In genomic region chr14:75561013-75561432, GRCh38 we compare ENCODE assay signal across 9 cellular contexts. TPM values are rescaled to one million over a fixed set of nuclear protein-coding genes. Genes with fewer than 3 reads are reported as not detected.
DNase-seq lines count a peak whose midpoint lies in the region; ATAC-seq and TF ChIP-seq lines count a peak whose summit lies in the region.
"Had no signal": no experiment of that assay in that cellular context is flagged by ENCODE, and none has a peak within 500 bp of the region (broad histone marks: within the 10 kb centered on the region; RNA-seq: fewer than 3 reads in every experiment).

No MANE protein-coding gene starts in this region.

- TF ChIP-seq EP300 in ovary (IDR thresholded peaks at IDR 0.05), result no peak

- no peak for ATAC-seq in GM21737 (IDR thresholded peaks at IDR 0.05; ENCODE audit: unreplicated experiment)

- WGBS in ovary, 3 donors, result 0 to 2% (median 1%) methylated on average over 6 of the region's 6 CpGs

- peak; percentile 71 to 76 for DNase-seq in NCI-H2081 (lab: John Stamatoyannopoulos, UW)
- no peak for DNase-seq in NCI-H2081 treated with DMSO at 0.1 percent for 48 hours (lab: John Stamatoyannopoulos, UW)
- DNase-seq in HuH-7.5 (ENCODE audit: low spot score), result peak; percentile 82
- peak; percentile 7 for DNase-seq in OCI-M2 (lab: John Stamatoyannopoulos, UW; ENCODE audit: unreplicated experiment)
- peak; percentile 36 for DNase-seq in activated naive CD4-positive, alpha-beta T cell treated with anti-CD3 and anti-CD28 coated beads, Interleukin-2, amount 50 U/mL, for 16 hours
- DNase-seq in glomerular visceral epithelial cell (ENCODE audit: extremely low spot score), result peak; percentile 75
- DNase-seq in ovary, result peak; percentile 37 to 68 (median 49)

- intact Hi-C loops in ovary (cut with DNase I), result no loop called here

- no peaks in the 10 kb centered on the region for H3K9me3 ChIP-seq in ovary
- H3K9me3 ChIP-seq: BLaER1 had no signal

- TF ChIP-seq POLR2A in ovary (IDR thresholded peaks at IDR 0.05), result no peak

- H3K4me1 ChIP-seq in ovary (ENCODE audit: insufficient read depth), result no peaks in the 10 kb centered on the region

- no peaks in the 10 kb centered on the region for H3K27me3 ChIP-seq in ovary
- H3K27me3 ChIP-seq: BLaER1 had no signal

- H3K36me3 ChIP-seq in ovary, result no peaks in the 10 kb centered on the region
- H3K36me3 ChIP-seq: BLaER1 had no signal

- peak in 2 of 3 donors; percentile 34 to 51 for TF ChIP-seq CTCF in ovary (IDR thresholded peaks at IDR 0.05)

- H3K4me3 ChIP-seq in ovary, result no peak overlapping the region
- H3K4me3 ChIP-seq: BLaER1 had no signal

- H3K27ac ChIP-seq in ovary, result no peak overlapping the region
- H3K27ac ChIP-seq: BLaER1 had no signal

RNA-seq across cellular contexts. Expression of gene FLVCR2, which starts 17.4 kb away (rescaled TPM):
- 10 to 100 TPM in 1 of 7 donors, 1 to 10 TPM in 6; 1.5 to 18.4 (median 4.4) TPM for total RNA-seq in ovary
- 1 to 10 TPM; 2.1 to 7.2 TPM for polyA plus RNA-seq in ovary

RNA-seq across cellular contexts. Expression of gene BATF, which starts 38.8 kb away (rescaled TPM):
- total RNA-seq in ovary, result 1 to 10 TPM in 3 of 7 donors, under 1 TPM in 4; 0.45 to 1.7 (median 0.69) TPM
- 1 to 10 TPM in 1 of 2 donors, under 1 TPM in 1; 0.67 to 1.5 TPM for polyA plus RNA-seq in ovary
